In genomic region chr6:135002974-135003703, GRCh38 we compare ENCODE assay signal across 1 cellular context.
TF ChIP-seq lines count a peak whose summit lies in the region.

No MANE protein-coding gene starts in this region.

TF ChIP-seq in GM12878, 131 proteins besides CTCF, POLR2A, EP300 and RAD21 (continued from another document):
- TF ChIP-seq STAT3 (IDR thresholded peaks at IDR 0.05; ENCODE audit: low read depth, low read length): no peak
- TF ChIP-seq ATF3 (IDR thresholded peaks at IDR 0.05; ENCODE audit: borderline replicate concordance, extremely low read depth, low read depth, low read length): no peak
- no peak for TF ChIP-seq SUPT20H (IDR thresholded peaks at IDR 0.05; ENCODE audit: borderline replicate concordance, control insufficient read depth, low read depth, low read length)
- no peak for TF ChIP-seq BCL3 (IDR thresholded peaks at IDR 0.05; ENCODE audit: borderline replicate concordance, insufficient read depth, low read depth, low read length, poor library complexity, severe bottlenecking)
- TF ChIP-seq HDAC6 (IDR thresholded peaks at IDR 0.05; ENCODE audit: unreplicated experiment): no peak
- TF ChIP-seq CEBPB (IDR thresholded peaks at IDR 0.05; ENCODE audit: borderline replicate concordance in 1 of 2, low read depth in 2 of 2, low read length in 2 of 2): 0 out of 4 replicates have a peak, but pooled peaks of 1 of the 2 experiments have one; percentile 21
- TF ChIP-seq PBX3 (IDR thresholded peaks at IDR 0.05; ENCODE audit: insufficient replicate concordance, low read depth, low read length): no peak
- no peak for TF ChIP-seq STAT1 (conservative IDR thresholded peaks at IDR 0.05)
- TF ChIP-seq WRNIP1 (IDR thresholded peaks at IDR 0.05; ENCODE audit: borderline replicate concordance, low read depth, low read length): no peak
- peak; percentile 64 for TF ChIP-seq ZNF687 (IDR thresholded peaks at IDR 0.05)
- no peak for TF ChIP-seq SMAD1 (IDR thresholded peaks at IDR 0.05; ENCODE audit: low read depth, partially characterized antibody)
- no peak for TF ChIP-seq NR2C2 (IDR thresholded peaks at IDR 0.05; ENCODE audit: borderline replicate concordance, control insufficient read depth, insufficient read length, low read depth)
- TF ChIP-seq RCOR1 (conservative IDR thresholded peaks at IDR 0.05; ENCODE audit: low read depth, low read length): no peak
- TF ChIP-seq ZBED1 (IDR thresholded peaks at IDR 0.05; ENCODE audit: borderline replicate concordance): peak; percentile 34; the same call in 1 of the 2 replicates
- TF ChIP-seq FOXM1 (IDR thresholded peaks at IDR 0.05; ENCODE audit: low read depth, low read length): peak; percentile 74; the same call in 1 of the 2 replicates
- no peak for TF ChIP-seq EGR1 (IDR thresholded peaks at IDR 0.05; ENCODE audit: borderline replicate concordance in 1 of 2, low read depth in 2 of 2, low read length in 2 of 2)
- TF ChIP-seq GATAD2B (conservative IDR thresholded peaks at IDR 0.05; ENCODE audit: low read depth): no peak
- no peak for TF ChIP-seq POLR2AphosphoS5 (IDR thresholded peaks at IDR 0.05; ENCODE audit: low read length)
- 0 out of 2 replicates have a peak, but pooled peaks have one; percentile 35 for TF ChIP-seq HDGF (IDR thresholded peaks at IDR 0.05)
- no peak for TF ChIP-seq ZNF274 (IDR thresholded peaks at IDR 0.05; ENCODE audit: insufficient read depth, insufficient read length)
- TF ChIP-seq NR2C1 (IDR thresholded peaks at IDR 0.05): peak; percentile 48; the same call in 1 of the 2 replicates
- no peak for TF ChIP-seq USF2 (IDR thresholded peaks at IDR 0.05; ENCODE audit: borderline replicate concordance, low read depth, low read length)
- no peak for TF ChIP-seq SPI1 (IDR thresholded peaks at IDR 0.05; ENCODE audit: borderline replicate concordance, insufficient read depth, low read depth, low read length)
- peak; percentile 46; the same call in 1 of the 2 replicates for TF ChIP-seq MLLT1 (IDR thresholded peaks at IDR 0.05)
- no peak for TF ChIP-seq IRF5 (IDR thresholded peaks at IDR 0.05; ENCODE audit: borderline replicate concordance)
- TF ChIP-seq TBL1XR1 (IDR thresholded peaks at IDR 0.05; ENCODE audit: low read depth, low read length): 0 out of 2 replicates have a peak, but pooled peaks have one; percentile 32
- TF ChIP-seq CBFB (IDR thresholded peaks at IDR 0.05; ENCODE audit: low read depth): peak; percentile 44; the same call in 1 of the 2 replicates
- TF ChIP-seq ASH2L (IDR thresholded peaks at IDR 0.05; ENCODE audit: borderline replicate concordance, low read depth): no peak
- TF ChIP-seq SMC3 (IDR thresholded peaks at IDR 0.05; ENCODE audit: borderline replicate concordance, low read length): no peak
- no peak for TF ChIP-seq SUZ12 (IDR thresholded peaks at IDR 0.05; ENCODE audit: unreplicated experiment)
- TF ChIP-seq NBN (IDR thresholded peaks at IDR 0.05): 0 out of 2 replicates have a peak, but pooled peaks have one; percentile 46
- no peak for TF ChIP-seq NFXL1 (IDR thresholded peaks at IDR 0.05; ENCODE audit: borderline replicate concordance)
- TF ChIP-seq ETV6 (conservative IDR thresholded peaks at IDR 0.05 in 1 of 2, IDR thresholded peaks at IDR 0.05 in 1 of 2; ENCODE audit: borderline replicate concordance in 1 of 2, low read depth in 1 of 2): peak in 1 of 2 experiments; percentile 81; a peak in 2 of 4 replicates
- peak; percentile 53 for TF ChIP-seq ATF2 (IDR thresholded peaks at IDR 0.05; ENCODE audit: low read length)
- TF ChIP-seq RELB (IDR thresholded peaks at IDR 0.05; ENCODE audit: low read depth): peak; percentile 84
- TF ChIP-seq SIN3A (IDR thresholded peaks at IDR 0.05; ENCODE audit: low read depth, low read length): no peak
- TF ChIP-seq NR2F1 (conservative IDR thresholded peaks at IDR 0.05): peak; percentile 85
